Comparison of ENCODE assay signal across 8 cellular contexts in the genomic region with DNA sequence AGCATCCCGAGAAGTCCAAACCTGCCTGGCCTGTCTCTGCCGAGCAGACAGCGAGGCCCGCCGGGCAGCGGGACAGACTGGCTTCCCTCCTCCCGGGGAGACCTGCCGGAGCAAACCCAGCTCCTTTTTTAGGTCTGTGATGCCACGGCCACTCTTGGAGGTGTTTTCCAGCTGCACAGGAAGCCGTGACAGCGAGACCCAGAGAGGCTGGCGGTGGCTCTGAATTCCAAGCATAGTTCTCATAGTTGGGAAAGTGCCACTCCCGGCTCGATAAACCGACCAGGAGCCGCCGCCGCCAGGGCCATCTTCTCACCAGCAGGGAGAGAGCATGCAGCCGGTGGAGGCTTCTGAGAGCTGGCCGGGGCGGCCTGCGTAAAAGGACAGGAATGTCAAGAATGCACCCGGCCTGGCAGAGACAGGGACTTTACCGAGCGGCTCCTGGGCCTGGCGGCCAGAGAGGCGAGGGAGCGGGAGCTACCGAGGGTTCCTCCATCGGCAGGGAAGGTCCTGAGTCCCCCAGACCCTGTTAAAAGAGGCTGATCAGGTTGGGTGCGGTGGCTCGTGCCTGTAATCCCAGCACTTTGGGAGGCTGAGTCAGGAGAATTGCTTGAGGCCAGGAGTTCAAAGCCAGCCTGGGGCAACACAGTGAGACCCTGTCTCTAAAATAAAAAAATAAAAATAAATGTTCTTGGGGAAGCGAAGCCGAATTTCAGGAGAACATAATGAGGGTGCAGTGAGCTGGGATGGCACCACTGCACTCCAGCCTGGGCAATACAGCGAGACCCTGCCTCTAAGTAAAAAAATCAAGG.
A peak's percentile ranks its signal among the peaks of the same experiment; 100 is the strongest.
DNase-seq lines count a peak whose midpoint lies in the region; ATAC-seq lines count a peak whose summit lies in the region.

No MANE protein-coding gene starts in this region.

- H3K4me1 ChIP-seq in ACC112 (ENCODE audit: control insufficient read depth, insufficient read depth, low read length, unreplicated experiment) (peaks cover 43% of the 10 kb centered on the region), NT2/D1 (ENCODE audit: insufficient read depth, insufficient read length) (peaks cover 14% of the 10 kb centered on the region), muscle layer of colon (ENCODE audit: insufficient read depth, low read length) (peaks cover 47% of the 10 kb centered on the region)

- H3K4me3 ChIP-seq in ACC112 (ENCODE audit: low read depth, low read length) (peak overlapping the region; percentile 51), NT2/D1 (ENCODE audit: insufficient read length, low read depth) (no peak overlapping the region), muscle layer of colon (ENCODE audit: low read depth in 1 of 2, low read length in 2 of 2) (peak overlapping the region; percentile 16 to 55)

- ATAC-seq in esophagus mucosa (peak; percentile 80), GM18511 (IDR thresholded peaks at IDR 0.05; ENCODE audit: unreplicated experiment) (no peak), GM19023 (IDR thresholded peaks at IDR 0.05; ENCODE audit: unreplicated experiment) (no peak)

- H2AFZ ChIP-seq in ACC112 (ENCODE audit: low read length, unreplicated experiment) = no peak overlapping the region

- H3K9me3 ChIP-seq in NT2/D1 (ENCODE audit: insufficient read depth, low read length) (peaks cover 1% of the 10 kb centered on the region; the same call in 1 of the 2 replicates), muscle layer of colon (ENCODE audit: low read length) (no peaks in the 10 kb centered on the region)

- H3K27me3 ChIP-seq in ACC112 (ENCODE audit: insufficient read depth, low read length) (no peaks in the 10 kb centered on the region), NT2/D1 (ENCODE audit: insufficient read depth, insufficient read length) (no peaks in the 10 kb centered on the region), muscle layer of colon (ENCODE audit: control insufficient read depth in 1 of 2, insufficient read depth in 2 of 2, low read length in 2 of 2) (no peaks in the 10 kb centered on the region)

- peaks cover 3% of the 10 kb centered on the region for H3K79me2 ChIP-seq in ACC112 (ENCODE audit: control insufficient read depth, insufficient read depth, low read length, unreplicated experiment)

- H3K27ac ChIP-seq in ACC112 (ENCODE audit: low read depth, low read length) (peak overlapping the region; percentile 100), muscle layer of colon (ENCODE audit: low read depth, low read length) (peak overlapping the region; percentile 95)

- H3K9ac ChIP-seq in NT2/D1 (ENCODE audit: insufficient read length, low read depth) = peak overlapping the region; percentile 67
- H3K9ac ChIP-seq in muscle layer of colon (ENCODE audit: low read length) = peak overlapping the region; percentile 44

- H3K36me3 ChIP-seq in ACC112 (ENCODE audit: insufficient read depth, low read length) (no peaks in the 10 kb centered on the region), NT2/D1 (ENCODE audit: insufficient read depth, insufficient read length, low read length) (no peaks in the 10 kb centered on the region), muscle layer of colon (ENCODE audit: insufficient read depth, low read length) (no peaks in the 10 kb centered on the region)

- DNase-seq in NT2/D1 (ENCODE audit: low read depth, low spot score) (peak; percentile 97), DMS79 treated with DMSO at 0.1 percent for 48 hours (lab: John Stamatoyannopoulos, UW) (no peak), SK-N-DZ (ENCODE audit: low spot score) (no peak)
